Comparison of ENCODE assay signal across 22 cellular contexts in the genomic region with DNA sequence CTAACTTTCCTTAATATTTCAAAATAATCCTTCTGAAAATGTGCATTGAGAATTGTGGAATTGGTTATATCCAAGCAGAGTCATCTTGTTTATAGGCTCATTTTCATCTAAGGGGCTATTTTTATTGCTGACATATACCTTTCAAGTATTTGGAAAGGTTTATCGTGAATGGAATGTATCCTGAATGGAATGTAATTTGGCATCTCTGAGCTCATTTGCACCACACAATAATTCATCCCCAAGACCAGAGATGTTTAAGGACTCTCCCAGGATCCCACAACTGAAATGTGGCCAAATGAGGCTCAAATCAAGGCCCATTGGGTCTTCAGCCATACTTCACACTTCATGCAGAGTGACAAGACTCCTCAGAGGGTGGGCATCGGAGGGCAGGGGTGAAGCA.
"Had no signal": no experiment of that assay in that cellular context is flagged by ENCODE, and none has a peak within 500 bp of the region (broad histone marks: within the 10 kb centered on the region; RNA-seq: fewer than 3 reads in every experiment).

No MANE protein-coding gene starts in this region.

- H3K4me3 ChIP-seq: coronary artery, lower lobe of right lung, pancreas, stomach, thyroid gland had no signal

- ATAC-seq: left ventricle myocardium superior; lower lobe of right lung; naive thymus-derived CD4-positive, alpha-beta T cell; pancreas; sciatic nerve; stimulated activated effector memory CD8-positive, alpha-beta T cell treated with anti-CD3 and anti-CD28 coated beads, Interleukin-12 subunit alpha, Interleukin-12 subunit beta, amount 100 ng/mL, for 72 hours had no signal

- H3K9me3 Mint-ChIP-seq: naive thymus-derived CD4-positive, alpha-beta T cell; stimulated activated effector memory CD8-positive, alpha-beta T cell treated with anti-CD3 and anti-CD28 coated beads, Interleukin-12 subunit alpha, Interleukin-12 subunit beta, amount 100 ng/mL, for 72 hours had no signal

- H3K9me3 ChIP-seq: lower lobe of right lung, pancreas, stomach, thyroid gland had no signal

- H3K27ac ChIP-seq: coronary artery, lower lobe of right lung, pancreas, stomach, thyroid gland had no signal

- FAIRE-seq: endometrium, frontal cortex, keratinocyte, pancreas had no signal

- H3K27ac Mint-ChIP-seq: naive thymus-derived CD4-positive, alpha-beta T cell; progenitor cell of endocrine pancreas; stimulated activated effector memory CD8-positive, alpha-beta T cell treated with anti-CD3 and anti-CD28 coated beads, Interleukin-12 subunit alpha, Interleukin-12 subunit beta, amount 100 ng/mL, for 72 hours had no signal

- H3K36me3 Mint-ChIP-seq: naive thymus-derived CD4-positive, alpha-beta T cell; stimulated activated effector memory CD8-positive, alpha-beta T cell treated with anti-CD3 and anti-CD28 coated beads, Interleukin-12 subunit alpha, Interleukin-12 subunit beta, amount 100 ng/mL, for 72 hours had no signal

- H3K27me3 ChIP-seq: pancreas, stomach, thyroid gland had no signal

- H3K36me3 ChIP-seq: lower lobe of right lung, pancreas, stomach, thyroid gland had no signal

- H3K4me3 Mint-ChIP-seq: naive thymus-derived CD4-positive, alpha-beta T cell; stimulated activated effector memory CD8-positive, alpha-beta T cell treated with anti-CD3 and anti-CD28 coated beads, Interleukin-12 subunit alpha, Interleukin-12 subunit beta, amount 100 ng/mL, for 72 hours had no signal

- DNase-seq: dermis blood vessel endothelial cell; effector memory CD4-positive, alpha-beta T cell; erythroblast; hypothalamus; left ventricle myocardium superior; lower lobe of right lung; naive thymus-derived CD4-positive, alpha-beta T cell; occipital lobe; pancreas; stimulated activated CD4-positive, alpha-beta T cell treated with anti-CD3 and anti-CD28 coated beads, Interleukin-2, amount 100 ng/mL, for 24 hours; stimulated activated CD4-positive, alpha-beta T cell treated with anti-CD3 and anti-CD28 coated beads, Interleukin-4, amount 100 ng/mL, for 24 hours; stimulated activated naive CD4-positive, alpha-beta T cell treated with Interleukin-2 at 50 U/mL for 16 hours; stomach; thyroid gland; trophoblast cell had no signal
